In the genomic region with DNA sequence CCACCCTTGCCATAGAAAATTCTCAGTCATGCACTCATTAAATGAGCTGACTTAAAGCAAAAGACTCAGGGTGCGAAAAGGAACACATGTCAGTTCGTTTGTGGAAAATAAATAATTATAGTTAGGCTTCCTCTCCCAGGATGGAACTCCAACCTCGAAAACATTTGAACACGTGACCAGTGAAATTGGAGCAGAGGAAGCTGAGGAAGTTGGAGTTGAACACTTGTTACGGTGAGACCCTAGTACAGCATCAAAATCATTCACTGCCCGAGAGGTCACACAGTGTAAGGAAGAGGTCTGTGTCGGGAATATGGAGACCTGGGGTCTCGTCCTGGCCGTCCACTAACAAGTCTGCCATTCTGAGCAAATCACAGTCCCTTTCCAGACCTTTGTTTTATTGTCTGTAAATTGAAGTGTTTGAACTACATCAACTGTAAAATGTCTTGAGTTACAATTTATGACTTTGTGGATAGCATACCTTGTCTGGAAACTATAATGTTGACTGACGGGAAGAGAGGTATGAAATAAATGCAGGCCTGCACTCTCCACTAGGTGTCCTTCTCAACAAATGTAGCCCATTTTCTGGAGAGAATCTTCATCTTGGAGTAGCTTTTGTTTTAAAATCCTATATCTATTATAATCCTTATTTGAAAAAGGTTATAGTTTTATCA, we compare ENCODE assay signal across 8 cellular contexts. TPM values are rescaled to one million over a fixed set of nuclear protein-coding genes. Genes with fewer than 3 reads are reported as not detected.
DNase-seq lines count a peak whose midpoint lies in the region; ATAC-seq and TF ChIP-seq lines count a peak whose summit lies in the region.

No MANE protein-coding gene starts in this region.

- H4K20me1 ChIP-seq in SU-DHL-6 (ENCODE audit: low read depth, low read length), result 0 out of 2 replicates have a peak, but pooled peaks cover 3% of the 10 kb centered on the region

- H3K4me3 ChIP-seq in BE2C (ENCODE audit: low read depth, low read length) (no peak overlapping the region), SU-DHL-6 (ENCODE audit: insufficient read depth, low read length, poor library complexity, severe bottlenecking) (no peak overlapping the region)

- H3K4me2 ChIP-seq in SU-DHL-6 (ENCODE audit: low read depth, low read length, poor library complexity, severe bottlenecking), result no peak overlapping the region

- H3K27me3 ChIP-seq in BE2C, result no peaks in the 10 kb centered on the region
- no peaks in the 10 kb centered on the region for H3K27me3 ChIP-seq in SU-DHL-6 (ENCODE audit: low read length)

- no peak overlapping the region for H3K27ac ChIP-seq in SU-DHL-6 (ENCODE audit: low read depth, low read length)

- H3K9me3 ChIP-seq in BE2C (no peaks in the 10 kb centered on the region), SU-DHL-6 (ENCODE audit: insufficient read depth, low read length) (no peaks in the 10 kb centered on the region)

- H3K79me2 ChIP-seq in SU-DHL-6 (ENCODE audit: insufficient read depth, low read length), result peaks cover 3% of the 10 kb centered on the region

- in situ Hi-C loops in GM13977 (cut with MboI; ENCODE audit: low pct_unique_long_range_greater_than_20kb, low sequenced_read_pairs, unreplicated experiment), result loop anchor here (25.0 kb wide), 1 partner anchor 333 kb away; no protein-coding TSS in a partner anchor

- no peak overlapping the region for H2AFZ ChIP-seq in SU-DHL-6 (ENCODE audit: low read depth, low read length, severe bottlenecking)

- H3K36me3 ChIP-seq in BE2C (peaks cover 78% of the 10 kb centered on the region), SU-DHL-6 (ENCODE audit: low read length) (peaks cover 41% of the 10 kb centered on the region)

- H3K9ac ChIP-seq in SU-DHL-6 (ENCODE audit: low read length), result no peak overlapping the region

- H3K9me2 ChIP-seq in SU-DHL-6 (replicated peaks; ENCODE audit: insufficient read depth, low read length), result no peaks in the 10 kb centered on the region

- no peak for DNase-seq in BE2C
- no peak for DNase-seq in GM13977 (ENCODE audit: low spot score)
- DNase-seq in kidney glomerular epithelial cell (lab: John Stamatoyannopoulos, UW), result peak; percentile 1
- no peak for DNase-seq in activated CD4-positive, alpha-beta T cell treated with anti-CD3 and anti-CD28 coated beads for 48 hours

- H3K4me1 ChIP-seq in BE2C, result no peaks in the 10 kb centered on the region

- ATAC-seq in HG02885 (IDR thresholded peaks at IDR 0.05; ENCODE audit: poor library complexity, unreplicated experiment) (no peak), HG03571 (IDR thresholded peaks at IDR 0.05; ENCODE audit: unreplicated experiment) (no peak), GM19463 (IDR thresholded peaks at IDR 0.05; ENCODE audit: unreplicated experiment) (no peak)

- TF ChIP-seq CTCF in BE2C (IDR thresholded peaks at IDR 0.05; ENCODE audit: low read depth, low read length) (peak; percentile 61), GM13977 (IDR thresholded peaks at IDR 0.05; ENCODE audit: extremely low read depth, insufficient read depth, missing control alignments) (peak; percentile 38), SU-DHL-6 (IDR thresholded peaks at IDR 0.05; ENCODE audit: insufficient read depth, low read length, poor library complexity, severe bottlenecking) (peak; percentile 25)

- H3F3A ChIP-seq in SU-DHL-6 (ENCODE audit: insufficient read depth), result peaks cover 23% of the 10 kb centered on the region; the same call in 1 of the 2 replicates

RNA-seq across cellular contexts. Expression of a gene that starts 7.7 kb away (rescaled TPM):
- 256 TPM for polyA plus RNA-seq in BE2C (2012; ENCODE audit: insufficient read depth, insufficient read length, low read depth)
